33 cellular contexts compared by ENCODE assay signal in the genomic region with DNA sequence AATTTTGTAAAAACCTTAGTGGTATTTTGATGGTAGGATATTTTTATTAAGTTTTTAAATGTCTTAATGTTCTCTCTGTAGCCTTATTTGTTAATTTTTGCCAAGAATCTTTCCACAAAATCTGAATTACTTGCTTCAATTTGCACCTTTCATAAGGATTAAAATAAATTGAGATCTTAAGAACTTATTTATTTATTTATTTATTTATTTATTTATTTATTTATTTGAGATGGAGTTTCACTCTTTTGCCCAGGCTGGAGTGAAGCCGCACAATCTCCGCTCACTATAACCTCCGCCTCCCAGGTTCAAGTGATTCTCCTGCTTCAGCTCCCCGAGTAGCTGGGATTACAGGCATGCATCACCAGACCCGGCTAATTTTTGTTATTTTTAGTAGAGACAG.
A peak's percentile ranks its signal among the peaks of the same experiment; 100 is the strongest.
DNase-seq lines count a peak whose midpoint lies in the region; ATAC-seq, FAIRE-seq and TF ChIP-seq lines count a peak whose summit lies in the region.
"Had no signal": no experiment of that assay in that cellular context is flagged by ENCODE, and none has a peak within 500 bp of the region (broad histone marks: within the 10 kb centered on the region; RNA-seq: fewer than 3 reads in every experiment).

No MANE protein-coding gene starts in this region.

- TF ChIP-seq RAD21 in A549 (conservative IDR thresholded peaks at IDR 0.05 in 1 of 2, IDR thresholded peaks at IDR 0.05 in 1 of 2) = no peak

- 97% methylated on average over 5 of the region's 5 CpGs for WGBS in A549 (ENCODE audit: missing lambda C conversion rate)

- FAIRE-seq in A549 (lab: Jason Lieb, UNC) (no peak), endothelial cell of umbilical vein (lab: Jason Lieb, UNC) (peak; percentile 50)
- FAIRE-seq: D721Med had no signal

- no peak overlapping the region for H2AFZ ChIP-seq in endothelial cell of umbilical vein (ENCODE audit: low read depth, low read length)

- no peaks in the 10 kb centered on the region for H3K27me3 ChIP-seq in endothelial cell of umbilical vein (ENCODE audit: control insufficient read depth in 2 of 2, insufficient read depth in 2 of 2, low read length in 2 of 2)
- H3K27me3 ChIP-seq: BE2C; BLaER1; BLaER1 treated with 17β-estradiol and CSF1 and Interleukin-3, amounts not matched to agents 10 nM and 100 nM had no signal

- TF ChIP-seq EP300 in A549 (IDR thresholded peaks at IDR 0.05) = no peak

- H3K9ac ChIP-seq in endothelial cell of umbilical vein (replicated peaks; ENCODE audit: extremely low read depth, insufficient read depth, low read length) = no peak overlapping the region
- H3K9ac ChIP-seq: BLaER1; BLaER1 treated with 17β-estradiol and CSF1 and Interleukin-3, amounts not matched to agents 10 nM and 100 nM had no signal

- intact Hi-C loops in endothelial cell of umbilical vein (cut with micrococcal nuclease) = no loop called here

- TF ChIP-seq CTCF in A549 (IDR thresholded peaks at IDR 0.05) (no peak), HEK293 (tag by site-specific recombination; IDR thresholded peaks at IDR 0.05) (no peak), endothelial cell of umbilical vein (IDR thresholded peaks at IDR 0.05; ENCODE audit: extremely low read depth in 1 of 2, insufficient read depth in 1 of 2, low read depth in 1 of 2, low read length in 2 of 2) (no peak)

- POLR2A ChIA-PET in A549 (lab: Yijun Ruan, JAX) = no interaction called here
- POLR2A ChIA-PET in HEK293 (lab: Yijun Ruan, JAX) = no interaction called here
- POLR2A ChIA-PET in endothelial cell of umbilical vein (lab: Charles Lee) = no interaction called here

- no peak overlapping the region for H3K4me2 ChIP-seq in A549
- no peak overlapping the region for H3K4me2 ChIP-seq in endothelial cell of umbilical vein (ENCODE audit: insufficient read depth, low read length)
- H3K4me2 ChIP-seq: BLaER1; BLaER1 treated with 17β-estradiol and CSF1 and Interleukin-3, amounts not matched to agents 10 nM and 100 nM had no signal

- no peak overlapping the region for H3K27ac ChIP-seq in A549
- no peak overlapping the region for H3K27ac ChIP-seq in HEK293 (ENCODE audit: extremely low read depth, low read depth, low read length)
- no peak overlapping the region for H3K27ac ChIP-seq in endothelial cell of umbilical vein (ENCODE audit: insufficient read depth, low read depth, low read length)
- H3K27ac ChIP-seq: 22Rv1; BLaER1; BLaER1 treated with 17β-estradiol and CSF1 and Interleukin-3, amounts not matched to agents 10 nM and 100 nM; C4-2B had no signal

- TF ChIP-seq POLR2A in A549 (IDR thresholded peaks at IDR 0.05; ENCODE audit: low read length) = no peak
- TF ChIP-seq POLR2A in endothelial cell of umbilical vein (IDR thresholded peaks at IDR 0.05; ENCODE audit: low read depth, low read length) = no peak

- H3K9me1 ChIP-seq in endothelial cell of umbilical vein (replicated peaks; ENCODE audit: control insufficient read depth, extremely low read depth, insufficient read depth, low read length) = no peaks in the 10 kb centered on the region

- no peaks in the 10 kb centered on the region for H3K36me3 ChIP-seq in HEK293 (ENCODE audit: control insufficient read depth in 2 of 2, insufficient read depth in 1 of 2, low read length in 2 of 2)
- H3K36me3 ChIP-seq in endothelial cell of umbilical vein (ENCODE audit: control insufficient read depth in 2 of 2, extremely low read depth in 1 of 2, insufficient read depth in 2 of 2, low read length in 2 of 2) = no peaks in the 10 kb centered on the region
- H3K36me3 ChIP-seq: BE2C; BLaER1; BLaER1 treated with 17β-estradiol and CSF1 and Interleukin-3, amounts not matched to agents 10 nM and 100 nM had no signal

- dilution Hi-C loops in endothelial cell of umbilical vein (cut with MboI; ENCODE audit: extremely low pct_ligation_motif_present, low sequenced_read_pairs) = no loop called here

- H3K4me1 ChIP-seq in A549 (peaks cover 26% of the 10 kb centered on the region), HEK293 (ENCODE audit: control insufficient read depth, insufficient read depth, low read length) (no peaks in the 10 kb centered on the region; the same call in 1 of the 2 replicates), endothelial cell of umbilical vein (ENCODE audit: control insufficient read depth, extremely low read depth, insufficient read depth, low read length) (peaks cover 11% of the 10 kb centered on the region)
- H3K4me1 ChIP-seq: BE2C; BLaER1; BLaER1 treated with 17β-estradiol and CSF1 and Interleukin-3, amounts not matched to agents 10 nM and 100 nM; Caco-2 had no signal

- H4K20me1 ChIP-seq in endothelial cell of umbilical vein (replicated peaks; ENCODE audit: control insufficient read depth, extremely low read depth, insufficient read depth, low read length) = no peaks in the 10 kb centered on the region
- H4K20me1 ChIP-seq: BLaER1; BLaER1 treated with 17β-estradiol and CSF1 and Interleukin-3, amounts not matched to agents 10 nM and 100 nM had no signal

- CTCF ChIA-PET in A549 (lab: Yijun Ruan, JAX) (no interaction called here), HEK293 (lab: Yijun Ruan, JAX) (no interaction called here), endothelial cell of umbilical vein (lab: Charles Lee) (no interaction called here)

- BruUV-seq in endothelial cell of umbilical vein (replicated peaks; lab: Mats Ljungman, UMichigan) = no TSS peak

- H3K79me2 ChIP-seq in endothelial cell of umbilical vein (ENCODE audit: control insufficient read depth, insufficient read depth, low read length) = no peaks in the 10 kb centered on the region

- no peak overlapping the region for H3K4me3 ChIP-seq in A549
- no peak overlapping the region for H3K4me3 ChIP-seq in HEK293 (ENCODE audit: low read depth, low read length)
- H3K4me3 ChIP-seq in endothelial cell of umbilical vein (replicated peaks in 1 of 3; ENCODE audit: insufficient read depth in 1 of 3, low read depth in 1 of 3, low read length in 3 of 3) = no peak overlapping the region
- H3K4me3 ChIP-seq: BLaER1; BLaER1 treated with 17β-estradiol and CSF1 and Interleukin-3, amounts not matched to agents 10 nM and 100 nM had no signal

- ATAC-seq in A549 = no peak
- ATAC-seq in GM19467 (IDR thresholded peaks at IDR 0.05; ENCODE audit: unreplicated experiment) = no peak
- ATAC-seq: CD8-positive, alpha-beta T cell had no signal

- DNase-seq in A549 (ENCODE audit: low read depth in 1 of 2, low spot score in 1 of 2) (no peak), endothelial cell of umbilical vein (ENCODE audit: low read depth, low spot score) (no peak), left kidney (ENCODE audit: low read depth, low spot score) (peak; percentile 23), NCI-H69 (lab: John Stamatoyannopoulos, UW) (no peak), germinal center (ENCODE audit: low spot score) (no peak)
- DNase-seq in activated naive CD4-positive, alpha-beta T cell treated with Interleukin-2 at 50 U/mL for 16 hours = no peak
- DNase-seq: 8988T; ACHN; AML-193; BE2C; C1 segment of cervical spinal cord; Caco-2; Calu3; CD4-positive, alpha-beta memory T cell; CD4-positive, alpha-beta T cell; CD4-positive, CD25-positive, alpha-beta regulatory T cell; CD8-positive, alpha-beta memory T cell; CD8-positive, alpha-beta T cell; COR-L47; DMS 273 treated with DMSO at 0.1 percent for 48 hours; DMS153; DMS53; DMS79; DMS79 treated with DMSO at 0.1 percent for 48 hours; DND-41; EL had no signal

- no peaks in the 10 kb centered on the region for H3K9me3 ChIP-seq in A549
- H3K9me3 ChIP-seq in HEK293 (ENCODE audit: control insufficient read depth, insufficient read depth, low read depth, low read length) = no peaks in the 10 kb centered on the region
- no peaks in the 10 kb centered on the region for H3K9me3 ChIP-seq in endothelial cell of umbilical vein (replicated peaks; ENCODE audit: control insufficient read depth, insufficient read depth, low read length)
- H3K9me3 ChIP-seq: BE2C; BLaER1; BLaER1 treated with 17β-estradiol and CSF1 and Interleukin-3, amounts not matched to agents 10 nM and 100 nM; Caco-2 had no signal

TF ChIP-seq in A549, 52 proteins besides CTCF, POLR2A, EP300 and RAD21:
- TF ChIP-seq ZC3H11A (IDR thresholded peaks at IDR 0.05) = peak; percentile 89
- no peak for TF ChIP-seq PHF8 (IDR thresholded peaks at IDR 0.05; ENCODE audit: borderline replicate concordance, low read depth)

TF ChIP-seq in HEK293, 187 proteins besides CTCF, POLR2A, EP300 and RAD21 (continues in another document):
- peak; percentile 92 for TF ChIP-seq ZNF394 (tag by site-specific recombination; IDR thresholded peaks at IDR 0.05; ENCODE audit: borderline replicate concordance)
- TF ChIP-seq ZNF19 (tag by site-specific recombination; IDR thresholded peaks at IDR 0.05; ENCODE audit: low read depth) = 0 out of 2 replicates have a peak, but pooled peaks have one; percentile 46
- TF ChIP-seq ZNF433 (tag by site-specific recombination; IDR thresholded peaks at IDR 0.05; ENCODE audit: low read depth) = peak; percentile 73
- TF ChIP-seq ZXDB (tag by site-specific recombination; IDR thresholded peaks at IDR 0.05) = peak; percentile 48; the same call in 1 of the 2 replicates
- TF ChIP-seq ZNF341 (tag by site-specific recombination; IDR thresholded peaks at IDR 0.05; ENCODE audit: low read depth) = peak; percentile 32; the same call in 1 of the 2 replicates
- peak; percentile 70; the same call in 1 of the 2 replicates for TF ChIP-seq ZNF560 (tag by site-specific recombination; IDR thresholded peaks at IDR 0.05; ENCODE audit: borderline replicate concordance)
- TF ChIP-seq YY1 (tag by site-specific recombination; IDR thresholded peaks at IDR 0.05) = no peak

TF ChIP-seq in endothelial cell of umbilical vein, 7 proteins besides CTCF, POLR2A, EP300 and RAD21:
- TF ChIP-seq EZH2 (IDR thresholded peaks at IDR 0.05; ENCODE audit: borderline replicate concordance, low read depth, low read length, severe bottlenecking) (no peak), GATA2 (IDR thresholded peaks at IDR 0.05; ENCODE audit: insufficient read depth, insufficient read length, low read depth, low read length) (no peak), MYC (IDR thresholded peaks at IDR 0.05; ENCODE audit: low read depth, low read length) (no peak), POLR2AphosphoS5 (IDR thresholded peaks at IDR 0.05; ENCODE audit: insufficient read depth, low read depth, low read length) (no peak), FOS (IDR thresholded peaks at IDR 0.05; ENCODE audit: borderline replicate concordance, insufficient read depth, low read length) (no peak), JUN (IDR thresholded peaks at IDR 0.05; ENCODE audit: borderline replicate concordance, insufficient read depth, insufficient read length, low read depth) (no peak), MAX (IDR thresholded peaks at IDR 0.05; ENCODE audit: insufficient read depth, insufficient read length) (no peak)
TF ChIP-seq in endothelial cell of umbilical vein: peak in this region for 0.

Comparison
In these comparisons a context has a peak if more than half of its experiments do, and no peak if none do; other contexts are left out.
1. Of the 5 proteins assayed by ChIP-seq in both HEK293 and A549: peak only in HEK293: REST; only in A549: none; in both: none; in neither: 4.